Comparison of ENCODE assay signal across 24 cellular contexts in the genomic region with DNA sequence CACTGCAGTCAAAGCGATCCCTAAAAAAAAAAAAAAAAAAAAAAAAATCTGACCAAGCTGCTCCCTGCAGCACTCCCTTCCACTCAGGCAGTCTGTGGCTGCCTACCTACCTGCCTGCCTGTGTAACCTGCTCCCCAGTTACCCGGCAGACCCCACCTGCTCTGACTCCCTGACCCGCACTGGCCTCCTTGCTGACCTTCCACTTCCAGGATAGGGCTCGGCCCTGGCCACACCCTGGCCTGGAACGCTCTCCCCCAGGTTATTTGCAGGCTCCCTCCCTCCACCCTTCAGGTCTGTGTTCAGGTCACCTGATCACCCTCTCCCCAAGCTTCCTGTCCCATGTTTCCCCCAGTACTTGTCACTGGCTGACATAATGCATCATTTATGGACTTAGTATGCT. TPM values are rescaled to one million over a fixed set of nuclear protein-coding genes. Genes with fewer than 3 reads are reported as not detected.
DNase-seq lines count a peak whose midpoint lies in the region; FAIRE-seq and TF ChIP-seq lines count a peak whose summit lies in the region.
"Had no signal": no experiment of that assay in that cellular context is flagged by ENCODE, and none has a peak within 500 bp of the region (broad histone marks: within the 10 kb centered on the region; RNA-seq: fewer than 3 reads in every experiment).

No MANE protein-coding gene starts in this region.

- H3K23ac ChIP-seq in H9 (ENCODE audit: insufficient read length, low read depth, low read length), result no peak overlapping the region
- H3K23ac ChIP-seq in H1 (ENCODE audit: insufficient read length), result no peak overlapping the region
- H3K23ac ChIP-seq in neuronal stem cell (ENCODE audit: low read depth, low read length, poor library complexity), result no peak overlapping the region

- H3K4me2 ChIP-seq in H9 (ENCODE audit: insufficient read depth, insufficient read length, low read length), result no peak overlapping the region
- no peak overlapping the region for H3K4me2 ChIP-seq in H1 (ENCODE audit: insufficient read depth in 1 of 2, low read depth in 2 of 2, low read length in 2 of 2)
- no peak overlapping the region for H3K4me2 ChIP-seq in neuronal stem cell (ENCODE audit: insufficient read depth, low read length, poor library complexity, severe bottlenecking)
- H3K4me2 ChIP-seq in smooth muscle cell, result no peak overlapping the region
- H3K4me2 ChIP-seq: GM23338 had no signal

- H4K5ac ChIP-seq in H9 (ENCODE audit: insufficient read length, low read depth, low read length) (no peak overlapping the region), H1 (ENCODE audit: insufficient read length, low read depth, low read length) (no peak overlapping the region)

- H2BK20ac ChIP-seq in H9 (ENCODE audit: low read depth, low read length, poor library complexity, severe bottlenecking) (no peak overlapping the region), H1 (ENCODE audit: low read length) (no peak overlapping the region)

- H2AK5ac ChIP-seq in H9 (ENCODE audit: insufficient read length, low read length) (no peak overlapping the region), H1 (ENCODE audit: low read depth, low read length) (no peak overlapping the region), neuronal stem cell (ENCODE audit: low read depth, low read length) (no peak overlapping the region)

- WGBS in H9 (ENCODE audit: extremely low coverage, insufficient read length, low lambda C conversion rate), result no CpG with 5 or more reads among the region's 5 CpGs
- 96% methylated on average over 5 of the region's 5 CpGs; no CpG with 5 or more reads in 1 of the 2 experiments for WGBS in H1 (ENCODE audit: extremely low coverage in 1 of 2, insufficient coverage in 1 of 2, insufficient read length in 1 of 2, insufficient replicate concordance in 2 of 2, low coverage in 1 of 2, low lambda C conversion rate in 2 of 2, missing lambda C conversion rate in 1 of 2), 2 experiments
- no CpG with 5 or more reads among the region's 5 CpGs for WGBS in neuronal stem cell (ENCODE audit: extremely low coverage in 2 of 2, insufficient read length in 2 of 2, insufficient replicate concordance in 1 of 2), 2 donors
- WGBS in ovary, 3 donors, result 97 to 98% (median 98%) methylated on average over 5 of the region's 5 CpGs
- 89 to 94% methylated on average over 5 of the region's 5 CpGs for WGBS in lower leg skin, 2 donors
- WGBS in smooth muscle cell (ENCODE audit: low lambda C conversion rate), result 93% methylated on average over 5 of the region's 5 CpGs

- H3K4ac ChIP-seq in H9 (ENCODE audit: low read depth, low read length) (no peak overlapping the region), H1 (replicated peaks; ENCODE audit: insufficient read length, low read depth, low read length) (no peak overlapping the region), neuronal stem cell (ENCODE audit: low read length) (no peak overlapping the region)

- no peaks in the 10 kb centered on the region for H3K27me3 ChIP-seq in H9 (ENCODE audit: insufficient read depth, low read length)
- no peaks in the 10 kb centered on the region for H3K27me3 ChIP-seq in H1 (replicated peaks in 1 of 4; ENCODE audit: control insufficient read depth in 3 of 4, extremely low read depth in 1 of 4, insufficient read depth in 3 of 4, low read length in 3 of 4)
- peaks cover 0 to 3% (median 0%) of the 10 kb centered on the region in 3 experiments for H3K27me3 ChIP-seq in neuronal stem cell (ENCODE audit: control insufficient read depth in 3 of 3, insufficient read depth in 3 of 3, low read depth in 1 of 3, low read length in 3 of 3)
- no peaks in the 10 kb centered on the region for H3K27me3 ChIP-seq in ovary
- H3K27me3 ChIP-seq in smooth muscle cell (ENCODE audit: low read depth), result no peaks in the 10 kb centered on the region
- H3K27me3 ChIP-seq: tibial nerve had no signal

- H3K14ac ChIP-seq in H9 (ENCODE audit: insufficient read depth, low read length) (no peak overlapping the region), H1 (ENCODE audit: insufficient read length) (no peak overlapping the region), neuronal stem cell (ENCODE audit: low read length) (peak overlapping the region; percentile 90)

- H3K4me3 Mint-ChIP-seq in H9, result no peak overlapping the region
- H3K4me3 Mint-ChIP-seq: activated CD4-positive, alpha-beta memory T cell treated with anti-CD3 and anti-CD28 coated beads for 36 hours; activated naive CD4-positive, alpha-beta T cell treated with anti-CD3 and anti-CD28 coated beads, Interleukin-2, amount 50 U/mL, for 24 hours; CD8-positive, alpha-beta T cell; GM23338 had no signal

- peaks cover 0 to 2% of the 10 kb centered on the region in 2 experiments; a peak in 1 of 4 replicates for H3K4me1 Mint-ChIP-seq in H9
- H3K4me1 Mint-ChIP-seq: GM23338 had no signal

- CTCF ChIA-PET in H1 (lab: Charles Lee; ENCODE audit: partially characterized antibody), result interaction anchor here (0.6 to 0.8 kb wide), 2 partner anchors 38 to 182 kb away, joined by 3 to 4 read pairs; no protein-coding TSS in a partner anchor

- H3K79me2 ChIP-seq in H9 (ENCODE audit: insufficient read depth, low read length) (no peaks in the 10 kb centered on the region), H1 (ENCODE audit: control insufficient read depth in 1 of 2, insufficient read depth in 2 of 2, low read length in 2 of 2) (no peaks in the 10 kb centered on the region), smooth muscle cell (ENCODE audit: low read depth) (no peaks in the 10 kb centered on the region)

- H3K23me2 ChIP-seq in H9 (ENCODE audit: insufficient read length, low read depth, low read length, poor library complexity, severe bottlenecking), result no peaks in the 10 kb centered on the region
- no peaks in the 10 kb centered on the region for H3K23me2 ChIP-seq in H1 (ENCODE audit: low read depth, low read length)

- H2BK5ac ChIP-seq in H9 (ENCODE audit: insufficient read length, low read length), result no peak overlapping the region
- H2BK5ac ChIP-seq in H1 (ENCODE audit: low read depth, low read length), result peak overlapping the region; percentile 16; the same call in 1 of the 2 replicates
- H2BK5ac ChIP-seq in neuronal stem cell (ENCODE audit: low read length), result no peak overlapping the region

- H3K27ac ChIP-seq in H9 (ENCODE audit: insufficient read length, low read depth, low read length), result no peak overlapping the region
- H3K27ac ChIP-seq in H1 (ENCODE audit: low read depth, low read length), result no peak overlapping the region
- H3K27ac ChIP-seq in neuronal stem cell (replicated peaks; ENCODE audit: low read length), result no peak overlapping the region
- H3K27ac ChIP-seq in ovary, result no peak overlapping the region
- H3K27ac ChIP-seq in smooth muscle cell (ENCODE audit: low read depth), result no peak overlapping the region
- H3K27ac ChIP-seq: 22Rv1, tibial nerve had no signal

- H3K4me3 ChIP-seq in H1 (ENCODE audit: extremely low read depth in 1 of 4, insufficient read depth in 2 of 4, low read depth in 3 of 4, low read length in 4 of 4), result no peak overlapping the region
- no peak overlapping the region for H3K4me3 ChIP-seq in neuronal stem cell (ENCODE audit: low read length in 2 of 2)
- no peak overlapping the region for H3K4me3 ChIP-seq in ovary
- H3K4me3 ChIP-seq in lower leg skin (ENCODE audit: low read depth, poor library complexity, severe bottlenecking), result no peak overlapping the region
- H3K4me3 ChIP-seq in smooth muscle cell, result no peak overlapping the region
- H3K4me3 ChIP-seq: GM23338, tibial nerve had no signal

- no peak for FAIRE-seq in H1 (lab: Jason Lieb, UNC)
- FAIRE-seq: GM18507, HTR-8/SVneo had no signal

- TF ChIP-seq EP300 in H1 (IDR thresholded peaks at IDR 0.05; ENCODE audit: borderline replicate concordance in 1 of 2, low read depth in 2 of 2, low read length in 2 of 2) (no peak), ovary (IDR thresholded peaks at IDR 0.05) (no peak)

- H3K4me1 ChIP-seq in H9 (ENCODE audit: insufficient read depth, low read length) (no peaks in the 10 kb centered on the region), H1 (replicated peaks in 1 of 4; ENCODE audit: control insufficient read depth in 3 of 4, insufficient read depth in 4 of 4, low read length in 3 of 4) (no peaks in the 10 kb centered on the region), neuronal stem cell (ENCODE audit: control insufficient read depth in 2 of 2, insufficient read depth in 1 of 2, low read depth in 1 of 2, low read length in 2 of 2) (no peaks in the 10 kb centered on the region), ovary (ENCODE audit: insufficient read depth) (no peaks in the 10 kb centered on the region), smooth muscle cell (ENCODE audit: low read depth) (no peaks in the 10 kb centered on the region)
- H3K4me1 ChIP-seq: tibial nerve had no signal

- TF ChIP-seq RAD21 in H1 (IDR thresholded peaks at IDR 0.05 in 1 of 2, conservative IDR thresholded peaks at IDR 0.05 in 1 of 2; ENCODE audit: low read depth in 2 of 2, low read length in 2 of 2), result no peak

- H3K9me3 ChIP-seq in H9 (ENCODE audit: control insufficient read depth, low read depth, low read length) (no peaks in the 10 kb centered on the region), H1 (ENCODE audit: insufficient read depth in 2 of 2, low read depth in 1 of 2, low read length in 1 of 2) (no peaks in the 10 kb centered on the region), neuronal stem cell (replicated peaks in 1 of 2; ENCODE audit: control insufficient read depth in 2 of 2, insufficient read depth in 1 of 2, low read depth in 1 of 2, low read length in 2 of 2) (no peaks in the 10 kb centered on the region), ovary (no peaks in the 10 kb centered on the region), smooth muscle cell (replicated peaks; ENCODE audit: low read depth) (no peaks in the 10 kb centered on the region)
- H3K9me3 ChIP-seq: tibial nerve had no signal

- no peaks in the 10 kb centered on the region for H3K9me3 Mint-ChIP-seq in H9
- H3K9me3 Mint-ChIP-seq: activated CD4-positive, alpha-beta memory T cell treated with anti-CD3 and anti-CD28 coated beads for 36 hours; activated naive CD4-positive, alpha-beta T cell treated with anti-CD3 and anti-CD28 coated beads, Interleukin-2, amount 50 U/mL, for 24 hours; CD8-positive, alpha-beta T cell; GM23338; naive B cell had no signal

- H4K91ac ChIP-seq in H9 (ENCODE audit: insufficient read length, low read depth, low read length) (no peak overlapping the region), H1 (replicated peaks; ENCODE audit: insufficient read length, low read length) (peak overlapping the region; percentile 42), neuronal stem cell (ENCODE audit: low read depth, low read length, poor library complexity) (no peak overlapping the region)

- H3K36me3 ChIP-seq in H1 (ENCODE audit: control insufficient read depth in 2 of 4, insufficient read depth in 4 of 4, low read length in 3 of 4), result peaks cover 0 to 5% (median 4%) of the 10 kb centered on the region in 4 experiments; a peak in 5 of 8 replicates
- peaks cover 5 to 30% of the 10 kb centered on the region in 2 donors for H3K36me3 ChIP-seq in neuronal stem cell (replicated peaks in 1 of 2; ENCODE audit: control insufficient read depth in 2 of 2, insufficient read depth in 2 of 2, low read length in 2 of 2)
- no peaks in the 10 kb centered on the region for H3K36me3 ChIP-seq in ovary
- H3K36me3 ChIP-seq in smooth muscle cell (ENCODE audit: low read depth), result no peaks in the 10 kb centered on the region

- no peak overlapping the region for H2BK15ac ChIP-seq in H9 (ENCODE audit: low read depth, low read length)
- no peak overlapping the region for H2BK15ac ChIP-seq in H1 (ENCODE audit: low read length)
- H2BK15ac ChIP-seq in neuronal stem cell (ENCODE audit: low read length), result no peak overlapping the region

- no peaks in the 10 kb centered on the region for H3F3A ChIP-seq in smooth muscle cell (ENCODE audit: low read depth)

- peak overlapping the region in 2 of 3 experiments; percentile 49 to 86; a peak in 4 of 7 replicates for H3K27ac Mint-ChIP-seq in H9
- H3K27ac Mint-ChIP-seq: activated CD4-positive, alpha-beta memory T cell treated with anti-CD3 and anti-CD28 coated beads for 36 hours; activated naive CD4-positive, alpha-beta T cell treated with anti-CD3 and anti-CD28 coated beads, Interleukin-2, amount 50 U/mL, for 24 hours; CD8-positive, alpha-beta T cell had no signal

- intact Hi-C loops in ovary (cut with DNase I) (no loop called here), lower leg skin (cut with DNase I; ENCODE audit: low total_unique reads) (no loop called here)

- no peaks in the 10 kb centered on the region for H4K20me1 ChIP-seq in H9 (ENCODE audit: control insufficient read depth, insufficient read depth, insufficient read length)
- peaks cover 0 to 2% of the 10 kb centered on the region in 2 experiments for H4K20me1 ChIP-seq in H1 (replicated peaks in 1 of 2; ENCODE audit: control insufficient read depth in 1 of 2, insufficient read depth in 2 of 2, low read length in 2 of 2)
- no peaks in the 10 kb centered on the region for H4K20me1 ChIP-seq in smooth muscle cell (ENCODE audit: low read depth)

- TF ChIP-seq CTCF in H9 (conservative IDR thresholded peaks at IDR 0.05) (no peak), H1 (IDR thresholded peaks at IDR 0.05; ENCODE audit: control extremely low read depth in 1 of 3, insufficient read depth in 1 of 3, low read depth in 1 of 3, low read length in 3 of 3) (no peak), ovary (IDR thresholded peaks at IDR 0.05) (no peak), lower leg skin (IDR thresholded peaks at IDR 0.05) (no peak), smooth muscle cell (IDR thresholded peaks at IDR 0.05; ENCODE audit: borderline replicate concordance, insufficient read depth, poor library complexity, severe bottlenecking) (no peak)

- no peak overlapping the region for H2AFZ ChIP-seq in H9 (ENCODE audit: low read length)
- H2AFZ ChIP-seq in H1 (ENCODE audit: low read length), result no peak overlapping the region
- no peak overlapping the region for H2AFZ ChIP-seq in neuronal stem cell (ENCODE audit: low read length)
- no peak overlapping the region for H2AFZ ChIP-seq in smooth muscle cell (ENCODE audit: low read depth)
- H2AFZ ChIP-seq: GM23338 had no signal

- H2BK12ac ChIP-seq in H9 (ENCODE audit: insufficient read length, low read depth, low read length) (no peak overlapping the region), H1 (ENCODE audit: low read depth, low read length) (no peak overlapping the region), neuronal stem cell (ENCODE audit: low read length) (no peak overlapping the region)

- H3K27me3 Mint-ChIP-seq in H9 (ENCODE audit: low read depth), result no peaks in the 10 kb centered on the region
- H3K27me3 Mint-ChIP-seq: activated CD4-positive, alpha-beta memory T cell treated with anti-CD3 and anti-CD28 coated beads for 36 hours; activated naive CD4-positive, alpha-beta T cell treated with anti-CD3 and anti-CD28 coated beads, Interleukin-2, amount 50 U/mL, for 24 hours; naive B cell had no signal

- H2BK120ac ChIP-seq in H9 (ENCODE audit: low read depth, low read length, poor library complexity, severe bottlenecking), result no peak overlapping the region
- no peak overlapping the region for H2BK120ac ChIP-seq in H1 (replicated peaks; ENCODE audit: low read depth, low read length)
- peak overlapping the region; percentile 56 for H2BK120ac ChIP-seq in neuronal stem cell (ENCODE audit: low read depth, low read length)

- TF ChIP-seq POLR2A in H1 (IDR thresholded peaks at IDR 0.05; ENCODE audit: control extremely low read depth in 1 of 2, low read depth in 2 of 2, low read length in 2 of 2) (no peak), ovary (IDR thresholded peaks at IDR 0.05) (no peak), lower leg skin (IDR thresholded peaks at IDR 0.05) (no peak)

- H3K79me1 ChIP-seq in H9 (ENCODE audit: insufficient read depth, low read depth, low read length, poor library complexity, severe bottlenecking) (no peaks in the 10 kb centered on the region), H1 (ENCODE audit: low read depth, low read length) (no peaks in the 10 kb centered on the region), neuronal stem cell (ENCODE audit: low read depth, low read length) (no peaks in the 10 kb centered on the region)

- no peak overlapping the region for H3T11ph ChIP-seq in H9 (ENCODE audit: low read length)

- H3K56ac ChIP-seq in H9 (ENCODE audit: insufficient read length, low read depth, low read length), result no peak overlapping the region
- no peak overlapping the region for H3K56ac ChIP-seq in H1 (replicated peaks; ENCODE audit: insufficient read length, low read depth, low read length)

- peaks cover 0 to 9% (median 7%) of the 10 kb centered on the region in 3 experiments; a peak in 5 of 7 replicates for H3K36me3 Mint-ChIP-seq in H9 (ENCODE audit: insufficient read depth in 1 of 3, low read depth in 3 of 3)

- no peak overlapping the region for H4K8ac ChIP-seq in H9 (replicated peaks; ENCODE audit: insufficient read length, low read depth, low read length)
- H4K8ac ChIP-seq in H1 (ENCODE audit: extremely low read depth, insufficient read depth, low read length), result no peak overlapping the region
- H4K8ac ChIP-seq in neuronal stem cell (ENCODE audit: low read depth, low read length), result no peak overlapping the region

- H3K18ac ChIP-seq in H9 (ENCODE audit: insufficient read length, low read depth, low read length) (no peak overlapping the region), H1 (ENCODE audit: extremely low read depth, low read length) (no peak overlapping the region; the same call in 1 of the 2 replicates), neuronal stem cell (ENCODE audit: low read length) (peak overlapping the region; percentile 3)

- POLR2A ChIA-PET in H1 (lab: Charles Lee; ENCODE audit: partially characterized antibody), result interaction anchor here (0.8 kb wide), 1 partner anchor 17 kb away, joined by 3 read pairs; no protein-coding TSS in a partner anchor

- H3K9ac ChIP-seq in H9 (ENCODE audit: extremely low read depth, insufficient read length, low read length) (no peak overlapping the region), H1 (replicated peaks in 1 of 4; ENCODE audit: extremely low read depth in 1 of 4, low read depth in 3 of 4, low read length in 3 of 4) (no peak overlapping the region), neuronal stem cell (ENCODE audit: low read depth, low read length, poor library complexity) (no peak overlapping the region), smooth muscle cell (ENCODE audit: low read depth) (no peak overlapping the region)

- DNase-seq in NCI-H2171 treated with DMSO at 0.1 percent for 48 hours (lab: John Stamatoyannopoulos, UW) (peak; percentile 52), NCI-H2171 (lab: John Stamatoyannopoulos, UW) (no peak), H9 (no peak), H1 (ENCODE audit: low read depth in 1 of 2, low spot score in 2 of 2) (no peak), neuronal stem cell (ENCODE audit: low spot score) (no peak), ovary (no peak), lower leg skin (ENCODE audit: low spot score in 2 of 2) (no peak), smooth muscle cell (lab: John Stamatoyannopoulos, UW; ENCODE audit: unreplicated experiment) (no peak)
- DNase-seq: activated CD4-positive, alpha-beta memory T cell treated with anti-CD3 and anti-CD28 coated beads for 36 hours; CD8-positive, alpha-beta T cell; cerebellar nuclear complex; GDM1; glutamatergic neuron; naive B cell; NCI-H1436 treated with DMSO at 0.1 percent for 48 hours; NCI-H524 treated with DMSO at 0.1 percent for 48 hours; retina; stimulated activated CD4-positive, alpha-beta T cell treated with anti-CD3 and anti-CD28 coated beads, Interleukin-4, amount 100 ng/mL, for 4 hours had no signal

RNA-seq across cellular contexts. Expression of a gene that starts 43.6 kb away (rescaled TPM):
- total RNA-seq in H9 (2021) (4.3 and 4.8 TPM in 2 replicates), ovary (10 to 100 TPM in 5 of 7 donors, 1 to 10 TPM in 2; 5.0 to 33.2 (median 19.2) TPM), lower leg skin (1 to 10 TPM; 2.9 to 6.7 (median 3.8) TPM), smooth muscle cell (0.54 and 1.1 TPM in 2 replicates)
- total RNA-seq in H1 (2021; fragmentation: NEBNext Ultra II Directional; extraction: Animal tissue kit (Norgen Biotek cat#: 25700)), result 9.0 and 9.5 TPM in 2 replicates
- polyA plus RNA-seq in H1 (2011; rRNA removed) (4.1 and 4.9 TPM in 2 replicates), ovary (10 to 100 TPM in 1 of 2 donors, 1 to 10 TPM in 1; 5.7 to 48.5 TPM), smooth muscle cell (0.66 and 0.72 TPM in 2 replicates)
- polyA plus RNA-seq in H1 (2011; cell fraction: cytosol; rRNA removed), result 5.0 TPM
- 4.7 TPM for polyA plus RNA-seq in H1 (2011; cell fraction: nucleus; rRNA removed)
- polyA plus RNA-seq in H1 (2012, experiment 1 of 2), result 5.3 to 7.8 TPM (median 6.5 TPM) in 4 replicates
- 2.8 TPM for polyA plus RNA-seq in H1 (2012, experiment 2 of 2)
- 4.9 TPM for polyA plus RNA-seq in H1 (2013, experiment 1 of 2)
- 5.5 TPM for polyA plus RNA-seq in H1 (2013, experiment 2 of 2)
- 8.7 and 12.3 TPM in 2 replicates for polyA minus RNA-seq in H1 (2011; rRNA and poly(A)+ RNA removed)
- 5.4 TPM for polyA minus RNA-seq in H1 (2011; cell fraction: cytosol; rRNA and poly(A)+ RNA removed)
- 5.3 TPM for polyA minus RNA-seq in H1 (2011; cell fraction: nucleus; rRNA and poly(A)+ RNA removed)
- polyA plus RNA-seq in neuronal stem cell (2013, experiment 1 of 2), result 12.6 TPM
- polyA plus RNA-seq in neuronal stem cell (2013, experiment 2 of 2), result 12.9 TPM
